ENCODE assay signal across 10 cellular contexts in the genomic region with DNA sequence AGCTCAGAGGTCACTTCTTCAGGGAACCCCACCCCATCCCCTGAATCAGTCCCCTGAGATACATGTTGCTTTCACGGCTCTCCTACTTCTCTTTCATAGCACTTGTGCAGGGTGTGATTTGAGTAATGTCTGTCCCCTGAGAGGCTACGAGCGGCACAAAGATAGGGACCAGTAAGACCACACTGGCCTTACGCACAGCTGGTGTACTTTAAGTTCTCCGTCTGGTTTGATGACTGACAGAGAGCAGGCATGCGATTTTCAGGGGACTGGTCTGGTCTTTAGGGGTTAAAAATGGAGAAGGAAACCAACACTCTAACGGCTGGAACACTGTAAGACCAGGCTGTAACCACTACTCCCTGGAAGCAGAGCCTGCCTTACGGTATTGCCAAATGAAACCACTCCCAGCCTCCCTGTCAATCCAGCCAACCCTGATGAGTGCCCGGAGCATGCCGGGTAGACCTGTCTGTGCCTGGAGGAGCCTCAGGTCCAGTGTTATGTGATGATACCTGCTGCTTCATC. TPM values are rescaled to one million over a fixed set of nuclear protein-coding genes. Genes with fewer than 3 reads are reported as not detected.
DNase-seq lines count a peak whose midpoint lies in the region; ATAC-seq and TF ChIP-seq lines count a peak whose summit lies in the region.
"Had no signal": no experiment of that assay in that cellular context is flagged by ENCODE, and none has a peak within 500 bp of the region (broad histone marks: within the 10 kb centered on the region; RNA-seq: fewer than 3 reads in every experiment).

No MANE protein-coding gene starts in this region.

- ATAC-seq in HG03135 (IDR thresholded peaks at IDR 0.05; ENCODE audit: unreplicated experiment): peak; percentile 46
- ATAC-seq in GM21825 (IDR thresholded peaks at IDR 0.05; ENCODE audit: unreplicated experiment): no peak

- H3K36me3 Mint-ChIP-seq in MCF 10A (ENCODE audit: insufficient read depth, unreplicated experiment) (peaks cover 25% of the 10 kb centered on the region), type B pancreatic cell (peaks cover 26% of the 10 kb centered on the region)

- H3K27ac Mint-ChIP-seq in MCF 10A (ENCODE audit: low read depth, unreplicated experiment) (peak overlapping the region; percentile 33), type B pancreatic cell (peak overlapping the region; percentile 52)

- POLR2A ChIA-PET in MCF 10A (lab: Yijun Ruan, JAX): interaction anchor here (0.7 to 1.3 kb wide), 2 partner anchors 10 to 26 kb away, joined by 3 to 6 read pairs; no protein-coding TSS in a partner anchor

- WGBS in mammary epithelial cell (ENCODE audit: low coverage, missing lambda C conversion rate): 73% methylated on average over 9 of the region's 10 CpGs
- WGBS in adrenal gland, 4 donors: 58 to 67% (median 65%) methylated on average over 10 of the region's 10 CpGs

- intact Hi-C loops in MCF 10A (cut with micrococcal nuclease): no loop called here
- intact Hi-C loops in mammary epithelial cell (cut with micrococcal nuclease): no loop called here
- intact Hi-C loops in adrenal gland (cut with DNase I): no loop called here

- no peaks in the 10 kb centered on the region for H3K9me3 ChIP-seq in mammary epithelial cell (replicated peaks; ENCODE audit: insufficient read depth, low read length)
- H3K9me3 ChIP-seq in adrenal gland (replicated peaks in 1 of 3): no peaks in the 10 kb centered on the region

- in situ Hi-C loops in mammary epithelial cell (cut with MboI; ENCODE audit: low sequenced_read_pairs in 2 of 2): no loop called here

- dilution Hi-C loops in mammary epithelial cell (cut with HindIII; ENCODE audit: low sequenced_read_pairs): no loop called here

- no peak for TF ChIP-seq POLR2A in adrenal gland (IDR thresholded peaks at IDR 0.05)

- H4K20me1 ChIP-seq in mammary epithelial cell (ENCODE audit: insufficient read depth, low read length): no peaks in the 10 kb centered on the region

- no peaks in the 10 kb centered on the region for H3K9me3 Mint-ChIP-seq in MCF 10A (ENCODE audit: unreplicated experiment)
- H3K9me3 Mint-ChIP-seq in type B pancreatic cell: no peaks in the 10 kb centered on the region

- CTCF ChIA-PET in MCF 10A (lab: Yijun Ruan, JAX) (interaction anchor here (0.6 to 6.9 kb wide), 6 partner anchors 10 to 259 kb away, joined by 3 to 43 read pairs (median 4); no protein-coding TSS in a partner anchor), mammary epithelial cell (lab: Charles Lee; ENCODE audit: low non-redundant PET) (no interaction called here)

- H3K79me2 ChIP-seq in mammary epithelial cell (ENCODE audit: insufficient read depth, low read length): peaks cover 33% of the 10 kb centered on the region

- BruUV-seq in MCF 10A (replicated peaks; lab: Mats Ljungman, UMichigan): no TSS peak
- no TSS peak for BruUV-seq in mammary epithelial cell (replicated peaks; lab: Mats Ljungman, UMichigan)

- H3K4me1 ChIP-seq in mammary epithelial cell (ENCODE audit: insufficient read depth, low read length) (peaks cover 7% of the 10 kb centered on the region), adrenal gland (replicated peaks in 1 of 2) (peaks cover 35 to 59% of the 10 kb centered on the region in 2 donors)

- H3K9ac ChIP-seq in mammary epithelial cell (ENCODE audit: insufficient read depth, low read length): no peak overlapping the region

- no peak overlapping the region for H3K4me3 Mint-ChIP-seq in MCF 10A (ENCODE audit: unreplicated experiment)
- H3K4me3 Mint-ChIP-seq in type B pancreatic cell: no peak overlapping the region

- H3K4me3 ChIP-seq in mammary epithelial cell (replicated peaks in 1 of 3; ENCODE audit: insufficient read depth in 1 of 3, low read depth in 2 of 3, low read length in 3 of 3): no peak overlapping the region
- H3K4me3 ChIP-seq in adrenal gland: no peak overlapping the region

- DNase-seq in MCF 10A (ENCODE audit: unreplicated experiment) (no peak), mammary epithelial cell (no peak), adrenal gland (peak in 2 of 7 donors; percentile 17 to 66), type B pancreatic cell (ENCODE audit: extremely low spot score, unreplicated experiment) (no peak), DMS53 (lab: John Stamatoyannopoulos, UW) (no peak)
- DNase-seq in activated effector memory CD4-positive, alpha-beta T cell treated with anti-CD3 and anti-CD28 coated beads, Interleukin-2, amount 50 U/mL, for 16 hours: no peak
- DNase-seq: kidney; stimulated activated CD4-positive, alpha-beta T cell treated with anti-CD3 and anti-CD28 coated beads, Interleukin-15, amount 100 ng/mL, for 24 hours had no signal

- H3K27ac ChIP-seq in mammary epithelial cell (ENCODE audit: insufficient read depth, low read depth, low read length): no peak overlapping the region
- peak overlapping the region in 3 of 5 donors; percentile 31 to 84 (median 73) for H3K27ac ChIP-seq in adrenal gland

- TF ChIP-seq CTCF in MCF 10A (IDR thresholded peaks at IDR 0.05; ENCODE audit: unreplicated experiment): no peak
- TF ChIP-seq CTCF in mammary epithelial cell (conservative IDR thresholded peaks at IDR 0.05 in 1 of 2, IDR thresholded peaks at IDR 0.05 in 1 of 2; ENCODE audit: extremely low read depth in 1 of 2, insufficient read depth in 1 of 2, low read depth in 1 of 2, low read length in 2 of 2): no peak
- TF ChIP-seq CTCF in adrenal gland (IDR thresholded peaks at IDR 0.05): no peak
- TF ChIP-seq CTCF in type B pancreatic cell (conservative IDR thresholded peaks at IDR 0.05): no peak

- no peak overlapping the region for H2AFZ ChIP-seq in mammary epithelial cell (ENCODE audit: low read depth, low read length)

- H3K4me1 Mint-ChIP-seq in MCF 10A (ENCODE audit: insufficient read depth, unreplicated experiment): peaks cover 38% of the 10 kb centered on the region
- peaks cover 32% of the 10 kb centered on the region for H3K4me1 Mint-ChIP-seq in type B pancreatic cell (ENCODE audit: unreplicated experiment)

- H3K36me3 ChIP-seq in mammary epithelial cell (ENCODE audit: insufficient read depth, low read length): peaks cover 2% of the 10 kb centered on the region
- H3K36me3 ChIP-seq in adrenal gland (replicated peaks in 1 of 2): no peaks in the 10 kb centered on the region

- H3K4me2 ChIP-seq in mammary epithelial cell (ENCODE audit: insufficient read depth, low read depth, low read length): no peak overlapping the region

- H3K27me3 Mint-ChIP-seq in MCF 10A (ENCODE audit: insufficient read depth, unreplicated experiment): no peaks in the 10 kb centered on the region
- H3K27me3 Mint-ChIP-seq in type B pancreatic cell: no peaks in the 10 kb centered on the region

- H3K27me3 ChIP-seq in mammary epithelial cell (ENCODE audit: insufficient read depth, low read length): no peaks in the 10 kb centered on the region
- H3K27me3 ChIP-seq in adrenal gland: no peaks in the 10 kb centered on the region

RNA-seq across cellular contexts. Expression of a gene that starts 47.1 kb away (rescaled TPM):
- total RNA-seq in MCF 10A (2022) (21.1 and 31.7 TPM in 2 replicates), mammary epithelial cell (10 to 100 TPM; 29.6 to 44.0 TPM), adrenal gland (10 to 100 TPM; 42.4 to 69.0 (median 52.2) TPM), type B pancreatic cell (ENCODE audit: low replicate concordance) (35.1 and 49.1 TPM in 2 replicates)
- polyA plus RNA-seq in mammary epithelial cell (24.6 TPM), adrenal gland (10 to 100 TPM; 36.2 to 55.1 (median 38.3) TPM)
- polyA minus RNA-seq in mammary epithelial cell: 73.5 TPM

RNA-seq across cellular contexts. Expression of a gene that starts 51.0 kb away (rescaled TPM):
- not detected in 2 replicates for total RNA-seq in MCF 10A (2022)
- total RNA-seq in mammary epithelial cell: not detected
- polyA plus RNA-seq in mammary epithelial cell: not detected
- polyA minus RNA-seq in mammary epithelial cell: not detected
- 1 to 10 TPM in 2 of 8 donors, under 1 TPM in 2, not detected in 4; 0.19 to 2.9 (median 1.2) TPM for total RNA-seq in adrenal gland
- polyA plus RNA-seq in adrenal gland: 1 to 10 TPM in 2 of 3 donors, under 1 TPM in 1; 0.77 to 2.3 (median 1.2) TPM
- 1.3 and 1.8 TPM in 2 replicates for total RNA-seq in type B pancreatic cell (ENCODE audit: low replicate concordance)
